11 cellular contexts compared by ENCODE assay signal in the genomic region with DNA sequence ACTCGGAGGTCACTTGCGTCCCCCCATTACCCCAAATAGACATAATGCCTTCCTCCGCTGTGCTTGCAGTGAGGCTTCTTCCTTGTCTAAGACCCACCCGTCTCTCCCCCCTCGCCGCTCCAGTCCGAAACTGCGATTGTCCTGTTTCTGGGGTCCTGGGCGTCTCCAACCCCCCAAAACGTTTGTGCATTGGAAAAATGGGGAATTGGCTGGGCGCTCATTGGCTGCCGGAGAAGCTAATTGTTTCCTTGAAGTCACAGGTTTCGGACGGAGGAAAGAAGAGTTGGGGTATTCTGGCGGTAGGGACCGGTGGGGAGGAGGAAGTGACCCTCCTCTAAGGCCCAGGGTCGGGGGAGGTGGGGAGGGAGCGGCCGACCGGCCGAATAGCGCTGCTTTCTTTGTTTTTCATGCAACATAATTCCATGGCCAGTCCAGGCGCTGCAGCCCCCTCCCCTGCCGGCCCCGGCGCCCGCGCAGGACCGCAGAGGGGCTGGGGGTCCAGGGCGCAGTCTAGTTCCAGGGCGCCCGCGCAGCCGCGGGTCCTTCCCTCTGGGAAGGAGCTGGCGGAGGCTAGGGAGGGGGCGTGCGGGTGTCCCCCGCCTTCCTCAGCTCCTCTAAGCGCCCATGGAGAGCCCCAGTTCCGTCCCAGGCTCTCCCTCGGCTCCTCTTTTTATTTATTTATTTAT. TPM values are rescaled to one million over a fixed set of nuclear protein-coding genes. Genes with fewer than 3 reads are reported as not detected.
A peak's percentile ranks its signal among the peaks of the same experiment; 100 is the strongest.
DNase-seq lines count a peak whose midpoint lies in the region; ATAC-seq and TF ChIP-seq lines count a peak whose summit lies in the region.
"Had no signal": no experiment of that assay in that cellular context is flagged by ENCODE, and none has a peak within 500 bp of the region (broad histone marks: within the 10 kb centered on the region; RNA-seq: fewer than 3 reads in every experiment).

No MANE protein-coding gene starts in this region.

- peak overlapping the region; percentile 34 for H3K4me3 ChIP-seq in cardiac muscle cell
- H3K4me3 ChIP-seq in esophagus squamous epithelium, result peak overlapping the region in 3 of 4 donors; percentile 38 to 72 (median 50)
- H3K4me3 ChIP-seq in upper lobe of right lung, result peak overlapping the region; percentile 59

- H3K27me3 ChIP-seq in cardiac muscle cell (peaks cover 42% of the 10 kb centered on the region), esophagus squamous epithelium (peaks cover 0 to 38% (median 5%) of the 10 kb centered on the region in 4 donors), upper lobe of right lung (peaks cover 10% of the 10 kb centered on the region)
- H3K27me3 ChIP-seq: body of pancreas had no signal

- H3K36me3 ChIP-seq in cardiac muscle cell (no peaks in the 10 kb centered on the region), esophagus squamous epithelium (no peaks in the 10 kb centered on the region), upper lobe of right lung (no peaks in the 10 kb centered on the region)

- no peak for TF ChIP-seq POLR2A in esophagus squamous epithelium (IDR thresholded peaks at IDR 0.05)

- intact Hi-C loops in left cardiac atrium (cut with DNase I), result no loop called here
- intact Hi-C loops in esophagus squamous epithelium (cut with DNase I), result no loop called here
- intact Hi-C loops in upper lobe of right lung (cut with DNase I), result no loop called here

- H3K27ac Mint-ChIP-seq in nephron, result peak overlapping the region in 1 of 3 experiments; percentile 31

- H3K27ac ChIP-seq in cardiac muscle cell, result no peak overlapping the region
- no peak overlapping the region for H3K27ac ChIP-seq in esophagus squamous epithelium
- no peak overlapping the region for H3K27ac ChIP-seq in upper lobe of right lung

- H3K4me1 Mint-ChIP-seq in nephron, result peaks cover 21% of the 10 kb centered on the region

- peak overlapping the region; percentile 56 to 77 (median 64) for H3K4me3 Mint-ChIP-seq in nephron

- H3K9me3 Mint-ChIP-seq in nephron, result no peaks in the 10 kb centered on the region

- H3K9me3 ChIP-seq in cardiac muscle cell (ENCODE audit: low read depth) (no peaks in the 10 kb centered on the region), esophagus squamous epithelium (no peaks in the 10 kb centered on the region), upper lobe of right lung (no peaks in the 10 kb centered on the region)
- H3K9me3 ChIP-seq: body of pancreas had no signal

- TF ChIP-seq CTCF in cardiac muscle cell (IDR thresholded peaks at IDR 0.05; ENCODE audit: low read depth, low read length) (no peak), esophagus squamous epithelium (IDR thresholded peaks at IDR 0.05) (no peak), nephron (IDR thresholded peaks at IDR 0.05; ENCODE audit: unreplicated experiment in 3 of 3) (no peak), upper lobe of right lung (IDR thresholded peaks at IDR 0.05) (no peak)

- H3K36me3 Mint-ChIP-seq in nephron (ENCODE audit: low read depth), result no peaks in the 10 kb centered on the region

- H3K27me3 Mint-ChIP-seq in nephron (ENCODE audit: low read depth), result peaks cover 46% of the 10 kb centered on the region

- H3K4me1 ChIP-seq in cardiac muscle cell (ENCODE audit: low read depth) (no peaks in the 10 kb centered on the region), esophagus squamous epithelium (peaks cover 12 to 37% (median 19%) of the 10 kb centered on the region in 3 donors), upper lobe of right lung (peaks cover 6% of the 10 kb centered on the region)

- no peak for ATAC-seq in left cardiac atrium
- ATAC-seq in upper lobe of right lung, result no peak
- ATAC-seq in HG03159 (IDR thresholded peaks at IDR 0.05; ENCODE audit: unreplicated experiment), result no peak
- ATAC-seq in HG03520 (IDR thresholded peaks at IDR 0.05; ENCODE audit: unreplicated experiment), result no peak

- WGBS in esophagus squamous epithelium, 2 donors, result 20 to 32% methylated on average over 30 to 32 of the region's 42 CpGs

- DNase-seq in cardiac muscle cell (ENCODE audit: low read depth in 1 of 2, low spot score in 1 of 2) (no peak), left cardiac atrium (no peak), esophagus squamous epithelium (lab: John Stamatoyannopoulos, UW) (no peak), upper lobe of right lung (peak; percentile 46), AG08396 (ENCODE audit: low spot score) (no peak)
- DNase-seq: AML-193, Karpas-422 had no signal

RNA-seq across cellular contexts. Expression of a gene that starts 12.7 kb away (rescaled TPM):
- 7.4 and 10.9 TPM in 2 replicates for total RNA-seq in cardiac muscle cell
- polyA plus RNA-seq in cardiac muscle cell, result 1.7 and 2.1 TPM in 2 replicates
- 10 to 100 TPM; 56.6 to 63.5 TPM for total RNA-seq in left cardiac atrium
- 10 to 100 TPM; 14.7 to 56.1 (median 27.6) TPM for total RNA-seq in esophagus squamous epithelium
- total RNA-seq in upper lobe of right lung, result 76.4 TPM

RNA-seq across cellular contexts. Expression of a gene that starts 49.2 kb away (rescaled TPM):
- total RNA-seq in cardiac muscle cell, result 75.9 and 97.5 TPM in 2 replicates
- 194 and 220 TPM in 2 replicates for polyA plus RNA-seq in cardiac muscle cell
- 10 to 100 TPM; 76.0 to 89.7 TPM for total RNA-seq in left cardiac atrium
- total RNA-seq in esophagus squamous epithelium, result 10 to 100 TPM; 39.7 to 81.5 (median 48.6) TPM
- total RNA-seq in upper lobe of right lung, result 36.3 TPM

RNA-seq across cellular contexts. Expression of a gene that starts 49.3 kb away (rescaled TPM):
- total RNA-seq in cardiac muscle cell, result 17.3 and 21.7 TPM in 2 replicates
- 20.9 and 22.1 TPM in 2 replicates for polyA plus RNA-seq in cardiac muscle cell
- 1 to 10 TPM; 8.2 to 9.0 TPM for total RNA-seq in left cardiac atrium
- total RNA-seq in esophagus squamous epithelium, result 10 to 100 TPM in 3 of 4 donors, 1 to 10 TPM in 1; 9.7 to 15.3 (median 12.8) TPM
- 20.3 TPM for total RNA-seq in upper lobe of right lung
